Comparison of ENCODE assay signal across 8 cellular contexts in the genomic region with DNA sequence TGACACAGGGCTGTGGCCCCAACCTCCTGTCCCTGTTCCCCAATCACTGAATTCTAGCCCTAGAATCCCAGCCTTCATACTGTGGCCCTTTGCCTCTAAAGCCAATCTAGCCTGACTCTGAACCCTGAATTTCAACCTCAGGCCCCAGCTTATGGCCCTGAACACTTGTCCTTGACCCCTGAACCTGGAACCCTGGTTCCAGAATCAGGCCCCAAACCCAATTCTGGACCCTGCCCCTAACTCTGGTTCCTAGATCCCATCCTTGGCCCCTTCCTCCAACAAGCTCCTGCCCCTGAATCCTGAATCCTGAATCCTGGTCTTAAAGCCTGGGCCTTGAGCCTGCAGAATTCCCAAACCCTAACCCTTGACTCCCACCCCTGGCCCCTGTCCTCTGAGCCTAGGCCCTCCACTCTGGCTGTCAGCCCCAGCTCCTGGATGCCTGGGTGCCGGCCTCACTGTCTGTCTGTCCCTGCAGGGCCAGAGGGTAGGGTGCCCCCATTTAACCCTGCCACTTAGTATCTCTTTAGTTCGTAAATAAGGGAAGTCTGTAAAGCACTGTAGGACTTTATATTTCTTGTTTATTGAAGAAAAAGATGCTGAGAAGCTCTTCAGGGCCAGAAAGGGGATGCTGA. TPM values are rescaled to one million over a fixed set of nuclear protein-coding genes. Genes with fewer than 3 reads are reported as not detected.
DNase-seq lines count a peak whose midpoint lies in the region; ATAC-seq, FAIRE-seq and TF ChIP-seq lines count a peak whose summit lies in the region.

No MANE protein-coding gene starts in this region.

- H3K27me3 ChIP-seq in heart left ventricle (no peaks in the 10 kb centered on the region), skeletal muscle tissue (ENCODE audit: control insufficient read depth in 3 of 3, insufficient read depth in 3 of 3, low read length in 3 of 3) (no peaks in the 10 kb centered on the region)

- 20 to 36% (median 28%) methylated on average over 2 of the region's 2 CpGs for WGBS in heart left ventricle, 4 donors

- intact Hi-C loops in heart left ventricle (cut with DNase I): loop anchor here in 9 of 10 donors (2.0 to 5.0 kb wide), 7 partner anchors 38 to 100 kb away; no protein-coding TSS in a partner anchor

- H3K4me1 ChIP-seq in heart left ventricle: peaks cover 0 to 68% (median 54%) of the 10 kb centered on the region in 12 donors
- peaks cover 57 to 80% (median 65%) of the 10 kb centered on the region in 3 donors for H3K4me1 ChIP-seq in skeletal muscle tissue (ENCODE audit: control insufficient read depth in 3 of 3, insufficient read depth in 3 of 3, low read length in 3 of 3)

- TF ChIP-seq POLR2A in heart left ventricle (IDR thresholded peaks at IDR 0.05): no peak

- TF ChIP-seq CTCF in WI38 (IDR thresholded peaks at IDR 0.05; ENCODE audit: low read depth, low read length) (no peak), heart left ventricle (IDR thresholded peaks at IDR 0.05) (no peak)

- H3K27ac ChIP-seq in heart left ventricle (peak overlapping the region; percentile 56 to 94 (median 88)), skeletal muscle tissue (ENCODE audit: low read depth, low read length) (peak overlapping the region; percentile 91)

- DNase-seq in GM19239 (ENCODE audit: insufficient read length, low spot score) (no peak), heart left ventricle (peak in 4 of 5 donors; percentile 21 to 67 (median 30)), kidney tubule cell (ENCODE audit: low spot score) (no peak), SW 1271 (lab: John Stamatoyannopoulos, UW) (no peak)
- no peak for DNase-seq in stimulated activated CD4-positive, alpha-beta T cell treated with anti-CD3 and anti-CD28 coated beads, Interleukin-2, amount 100 ng/mL, for 48 hours

- peak overlapping the region; percentile 94 to 95 (median 94) for H3K9ac ChIP-seq in skeletal muscle tissue (ENCODE audit: low read depth in 1 of 3, low read length in 3 of 3)

- no peaks in the 10 kb centered on the region for H3K36me3 ChIP-seq in heart left ventricle
- peaks cover 0 to 5% (median 0%) of the 10 kb centered on the region in 3 donors for H3K36me3 ChIP-seq in skeletal muscle tissue (ENCODE audit: control insufficient read depth in 3 of 3, insufficient read depth in 3 of 3, low read length in 3 of 3)

- ATAC-seq in heart left ventricle (no peak), HG02678 (IDR thresholded peaks at IDR 0.05; ENCODE audit: unreplicated experiment) (no peak)

- H3K4me3 ChIP-seq in WI38 (ENCODE audit: low read depth, low read length) (peak overlapping the region; percentile 83), heart left ventricle (peak overlapping the region; percentile 44 to 98 (median 77)), skeletal muscle tissue (ENCODE audit: low read length in 3 of 3) (peak overlapping the region; percentile 78 to 81 (median 80))

- peak; percentile 39 for FAIRE-seq in GM19239 (lab: Jason Lieb, UNC)

- H3K9me3 ChIP-seq in heart left ventricle (no peaks in the 10 kb centered on the region), skeletal muscle tissue (ENCODE audit: control insufficient read depth in 3 of 3, low read length in 3 of 3) (no peaks in the 10 kb centered on the region)

RNA-seq across cellular contexts. Expression of a gene that starts 1.3 kb away (rescaled TPM):
- total RNA-seq in heart left ventricle: 100 to 1,000 TPM in 6 of 9 donors, 10 to 100 TPM in 3; 78.1 to 179 (median 113) TPM
- 10 to 100 TPM; 38.6 to 60.1 TPM for polyA plus RNA-seq in heart left ventricle
- 50.6 TPM for total RNA-seq in skeletal muscle tissue

Comparison
In these comparisons a context has a peak if more than half of its experiments do, and no peak if none do; other contexts are left out.
1. DNase-seq: peak in heart left ventricle (4 of 5); none in GM19239 (single experiment), kidney tubule cell (single experiment), SW 1271 (0 of 2) and stimulated activated CD4-positive, alpha-beta T cell treated with anti-CD3 and anti-CD28 coated beads, Interleukin-2, amount 100 ng/mL, for 48 hours (0 of 2).
2. Peak in every context shown above with its lines, with median percentiles within 50 percentile points of each other: H3K4me3 ChIP-seq.